9 cellular contexts compared by ENCODE assay signal in genomic region chr6:127690092-127690491, GRCh38.
DNase-seq lines count a peak whose midpoint lies in the region; ATAC-seq and TF ChIP-seq lines count a peak whose summit lies in the region.
"Had no signal": no experiment of that assay in that cellular context is flagged by ENCODE, and none has a peak within 500 bp of the region (broad histone marks: within the 10 kb centered on the region; RNA-seq: fewer than 3 reads in every experiment).

No MANE protein-coding gene starts in this region.

- TF ChIP-seq POLR2A in gastroesophageal sphincter (IDR thresholded peaks at IDR 0.05): no peak

- peaks cover 66 to 76% (median 76%) of the 10 kb centered on the region in 3 donors for H3K36me3 Mint-ChIP-seq in naive thymus-derived CD8-positive, alpha-beta T cell
- peaks cover 82% of the 10 kb centered on the region for H3K36me3 Mint-ChIP-seq in CD4-positive, alpha-beta T cell (ENCODE audit: low read depth)
- H3K36me3 Mint-ChIP-seq: CD14-positive monocyte had no signal

- intact Hi-C loops in CD4-positive, alpha-beta T cell (cut with DNase I, micrococcal nuclease): no loop called here

- no peak overlapping the region for H3K4me3 ChIP-seq in epithelial cell of proximal tubule (ENCODE audit: low read depth, low read length)
- no peak overlapping the region for H3K4me3 ChIP-seq in gastroesophageal sphincter

- H3K27me3 ChIP-seq in gastroesophageal sphincter: no peaks in the 10 kb centered on the region
- no peaks in the 10 kb centered on the region for H3K27me3 ChIP-seq in CD4-positive, alpha-beta T cell (ENCODE audit: control insufficient read depth, insufficient read depth, low read length)

- H3K36me3 ChIP-seq in gastroesophageal sphincter: no peaks in the 10 kb centered on the region

- TF ChIP-seq EP300 in gastroesophageal sphincter (IDR thresholded peaks at IDR 0.05): no peak

- CTCF ChIA-PET in CD4-positive, alpha-beta T cell (lab: Charles Lee): interaction anchor here (1.5 kb wide), 1 partner anchor 12 kb away, joined by 5 read pairs; no protein-coding TSS in a partner anchor

- no peaks in the 10 kb centered on the region for H3K27me3 Mint-ChIP-seq in naive thymus-derived CD8-positive, alpha-beta T cell
- H3K27me3 Mint-ChIP-seq in CD4-positive, alpha-beta T cell: no peaks in the 10 kb centered on the region

- no peaks in the 10 kb centered on the region for H3K9me3 ChIP-seq in gastroesophageal sphincter
- peaks cover 6% of the 10 kb centered on the region for H3K9me3 ChIP-seq in CD4-positive, alpha-beta T cell (ENCODE audit: control insufficient read depth, low read length)

- no peak overlapping the region for H3K4me3 Mint-ChIP-seq in naive thymus-derived CD8-positive, alpha-beta T cell
- H3K4me3 Mint-ChIP-seq in CD4-positive, alpha-beta T cell: no peak overlapping the region
- H3K4me3 Mint-ChIP-seq: CD14-positive monocyte had no signal

- peak; percentile 74 for TF ChIP-seq CTCF in epithelial cell of proximal tubule (conservative IDR thresholded peaks at IDR 0.05; ENCODE audit: low read depth, low read length)
- TF ChIP-seq CTCF in gastroesophageal sphincter (IDR thresholded peaks at IDR 0.05): peak in 2 of 4 experiments; percentile 8 to 14
- no peak for TF ChIP-seq CTCF in CD4-positive, alpha-beta T cell (IDR thresholded peaks at IDR 0.05)

- peaks cover 0 to 3% (median 0%) of the 10 kb centered on the region in 4 donors for H3K4me1 Mint-ChIP-seq in naive thymus-derived CD8-positive, alpha-beta T cell
- H3K4me1 Mint-ChIP-seq in CD4-positive, alpha-beta T cell (ENCODE audit: low read depth): no peaks in the 10 kb centered on the region
- H3K4me1 Mint-ChIP-seq: CD14-positive monocyte had no signal

- ATAC-seq in gastroesophageal sphincter: no peak
- no peak for ATAC-seq in naive thymus-derived CD8-positive, alpha-beta T cell
- no peak for ATAC-seq in CD4-positive, alpha-beta T cell (ENCODE audit: poor library complexity)

- H3K27ac ChIP-seq in gastroesophageal sphincter: no peak overlapping the region
- H3K27ac ChIP-seq in CD4-positive, alpha-beta T cell (ENCODE audit: low read depth, low read length): no peak overlapping the region

- POLR2A ChIA-PET in naive thymus-derived CD8-positive, alpha-beta T cell (lab: Charles Lee): no interaction called here
- POLR2A ChIA-PET in CD4-positive, alpha-beta T cell (lab: Charles Lee): no interaction called here

- DNase-seq in NCI-H748 (lab: John Stamatoyannopoulos, UW; ENCODE audit: unreplicated experiment): peak; percentile 36
- no peak for DNase-seq in NCI-H748 treated with DMSO at 0.1 percent for 48 hours (lab: John Stamatoyannopoulos, UW)
- peak; percentile 21 for DNase-seq in NCI-H2171 treated with DMSO at 0.1 percent for 48 hours (lab: John Stamatoyannopoulos, UW)
- no peak for DNase-seq in epithelial cell of proximal tubule (ENCODE audit: low read depth)
- peak; percentile 45 for DNase-seq in renal cortical epithelial cell (ENCODE audit: low read depth)
- no peak for DNase-seq in naive thymus-derived CD8-positive, alpha-beta T cell
- DNase-seq in CD4-positive, alpha-beta T cell: no peak

- no peak overlapping the region for H3K27ac Mint-ChIP-seq in naive thymus-derived CD8-positive, alpha-beta T cell
- no peak overlapping the region for H3K27ac Mint-ChIP-seq in CD4-positive, alpha-beta T cell
- H3K27ac Mint-ChIP-seq: CD14-positive monocyte had no signal

- H3K4me1 ChIP-seq in gastroesophageal sphincter: no peaks in the 10 kb centered on the region

- peaks cover 10 to 63% (median 25%) of the 10 kb centered on the region in 9 donors for H3K9me3 Mint-ChIP-seq in naive thymus-derived CD8-positive, alpha-beta T cell
- H3K9me3 Mint-ChIP-seq in CD4-positive, alpha-beta T cell: peaks cover 15% of the 10 kb centered on the region

Comparison
In these comparisons a context has a peak if more than half of its experiments do, and no peak if none do; other contexts are left out.
1. DNase-seq: peak in NCI-H748 (single experiment), NCI-H2171 treated with DMSO at 0.1 percent for 48 hours (single experiment) and renal cortical epithelial cell (single experiment); none in NCI-H748 treated with DMSO at 0.1 percent for 48 hours (single experiment), epithelial cell of proximal tubule (single experiment), naive thymus-derived CD8-positive, alpha-beta T cell (0 of 10) and CD4-positive, alpha-beta T cell (0 of 10).